ENCODE assay signal across 18 cellular contexts in genomic region chr7:26182706-26183105, GRCh38. TPM values are rescaled to one million over a fixed set of nuclear protein-coding genes. Genes with fewer than 3 reads are reported as not detected.
DNase-seq lines count a peak whose midpoint lies in the region; ATAC-seq, FAIRE-seq and TF ChIP-seq lines count a peak whose summit lies in the region.
"Had no signal": no experiment of that assay in that cellular context is flagged by ENCODE, and none has a peak within 500 bp of the region (broad histone marks: within the 10 kb centered on the region; RNA-seq: fewer than 3 reads in every experiment).

No MANE protein-coding gene starts in this region.

- TF ChIP-seq POLR2A in spleen (IDR thresholded peaks at IDR 0.05), result no peak

- no peak for FAIRE-seq in kidney (lab: Jason Lieb, UNC)

- intact Hi-C loops in activated naive CD4-positive, alpha-beta T cell treated with anti-CD3 and anti-CD28 coated beads for 36 hours (cut with micrococcal nuclease), result no loop called here
- intact Hi-C loops in spleen (cut with DNase I; ENCODE audit: low total_unique reads) (no loop called here), kidney (cut with DNase I) (no loop called here)

- H3K36me3 ChIP-seq in Karpas-422 (ENCODE audit: insufficient read depth, low read length), result no peaks in the 10 kb centered on the region
- H3K36me3 ChIP-seq in spleen, result peaks cover 0 to 36% (median 5%) of the 10 kb centered on the region in 6 donors
- H3K36me3 ChIP-seq in kidney (ENCODE audit: control insufficient read depth in 1 of 2, insufficient read depth in 2 of 2, low read length in 2 of 2), result peaks cover 4 to 9% of the 10 kb centered on the region in 2 donors

- H3K4me2 ChIP-seq in Karpas-422 (ENCODE audit: low read depth, low read length, poor library complexity, severe bottlenecking), result no peak overlapping the region

- H3K9ac ChIP-seq in Karpas-422 (ENCODE audit: low read length) (no peak overlapping the region), kidney (ENCODE audit: low read length in 2 of 2) (no peak overlapping the region)

- H3K4me3 Mint-ChIP-seq in activated naive CD4-positive, alpha-beta T cell treated with anti-CD3 and anti-CD28 coated beads for 36 hours, result no peak overlapping the region
- no peak overlapping the region for H3K4me3 Mint-ChIP-seq in activated naive CD4-positive, alpha-beta T cell treated with anti-CD3 and anti-CD28 coated beads, Interleukin-2, amount 10 ng/mL, durations not matched to agents 7 days and 5 days
- no peak overlapping the region for H3K4me3 Mint-ChIP-seq in brain
- H3K4me3 Mint-ChIP-seq: T-cell had no signal

- H3K4me1 ChIP-seq in Karpas-422 (ENCODE audit: low read length) (no peaks in the 10 kb centered on the region; the same call in 1 of the 2 replicates), spleen (peaks cover 0 to 76% (median 29%) of the 10 kb centered on the region in 6 donors), kidney (ENCODE audit: control insufficient read depth in 1 of 2, insufficient read depth in 1 of 2, low read depth in 1 of 2, low read length in 2 of 2) (no peaks in the 10 kb centered on the region)

- H3K4me3 ChIP-seq in Karpas-422 (ENCODE audit: low read length) (no peak overlapping the region), spleen (no peak overlapping the region), kidney (ENCODE audit: low read length in 2 of 2) (no peak overlapping the region)

- peak overlapping the region; percentile 30 for H3K27ac Mint-ChIP-seq in activated naive CD4-positive, alpha-beta T cell treated with anti-CD3 and anti-CD28 coated beads for 36 hours
- H3K27ac Mint-ChIP-seq in activated naive CD4-positive, alpha-beta T cell treated with anti-CD3 and anti-CD28 coated beads, Interleukin-2, amount 10 ng/mL, durations not matched to agents 7 days and 5 days, result no peak overlapping the region
- peak overlapping the region in 3 of 5 experiments; percentile 7 to 86 (median 23) for H3K27ac Mint-ChIP-seq in brain

- CTCF ChIA-PET in activated naive CD4-positive, alpha-beta T cell treated with anti-CD3 and anti-CD28 coated beads for 36 hours (lab: Charles Lee), result interaction anchor here (1.7 to 1.9 kb wide), 2 partner anchors 28 to 92 kb away, joined by 5 to 7 read pairs; no protein-coding TSS in a partner anchor
- CTCF ChIA-PET in activated naive CD4-positive, alpha-beta T cell treated with anti-CD3 and anti-CD28 coated beads, Interleukin-2, amount 10 ng/mL, durations not matched to agents 7 days and 5 days (lab: Charles Lee), result interaction anchor here (0.9 to 7.5 kb wide), 4 partner anchors 9 to 182 kb away, joined by 3 to 41 read pairs (median 4); no protein-coding TSS in a partner anchor

- peaks cover 35% of the 10 kb centered on the region for H3K36me3 Mint-ChIP-seq in activated naive CD4-positive, alpha-beta T cell treated with anti-CD3 and anti-CD28 coated beads for 36 hours (ENCODE audit: low read depth)
- H3K36me3 Mint-ChIP-seq in activated naive CD4-positive, alpha-beta T cell treated with anti-CD3 and anti-CD28 coated beads, Interleukin-2, amount 10 ng/mL, durations not matched to agents 7 days and 5 days, result peaks cover 47% of the 10 kb centered on the region
- H3K36me3 Mint-ChIP-seq in brain, result peaks cover 4% of the 10 kb centered on the region

- H3K9me3 ChIP-seq in Karpas-422 (ENCODE audit: low read length) (no peaks in the 10 kb centered on the region), spleen (no peaks in the 10 kb centered on the region), kidney (ENCODE audit: control insufficient read depth in 1 of 2, low read length in 2 of 2) (no peaks in the 10 kb centered on the region)

- no peaks in the 10 kb centered on the region for H3K79me2 ChIP-seq in Karpas-422 (ENCODE audit: low read length)

- H3K27me3 ChIP-seq in Karpas-422 (ENCODE audit: low read length) (no peaks in the 10 kb centered on the region), spleen (replicated peaks in 1 of 7) (no peaks in the 10 kb centered on the region)
- H3K27me3 ChIP-seq: brain microvascular endothelial cell had no signal

- H3K4me1 Mint-ChIP-seq in activated naive CD4-positive, alpha-beta T cell treated with anti-CD3 and anti-CD28 coated beads for 36 hours (ENCODE audit: low read depth), result peaks cover 42% of the 10 kb centered on the region
- peaks cover 34% of the 10 kb centered on the region for H3K4me1 Mint-ChIP-seq in activated naive CD4-positive, alpha-beta T cell treated with anti-CD3 and anti-CD28 coated beads, Interleukin-2, amount 10 ng/mL, durations not matched to agents 7 days and 5 days
- H3K4me1 Mint-ChIP-seq in brain, result peaks cover 27% of the 10 kb centered on the region

- H3K27ac ChIP-seq in Karpas-422 (ENCODE audit: low read length) (no peak overlapping the region), spleen (peak overlapping the region in 1 of 8 donors; percentile 18), kidney (ENCODE audit: low read depth in 2 of 2, low read length in 2 of 2) (no peak overlapping the region)
- H3K27ac ChIP-seq: brain microvascular endothelial cell, HL-60 had no signal

- H3K9me2 ChIP-seq in Karpas-422 (replicated peaks; ENCODE audit: insufficient read depth, low read length), result no peaks in the 10 kb centered on the region

- peaks cover 7% of the 10 kb centered on the region; the same call in 1 of the 2 replicates for H4K20me1 ChIP-seq in Karpas-422 (ENCODE audit: insufficient read depth, low read depth, low read length)

- no peak for DNase-seq in activated naive CD4-positive, alpha-beta T cell treated with anti-CD3 and anti-CD28 coated beads for 36 hours
- DNase-seq in activated naive CD4-positive, alpha-beta T cell treated with anti-CD3 and anti-CD28 coated beads, Interleukin-2, amount 10 ng/mL, durations not matched to agents 7 days and 5 days, result no peak
- peak; percentile 58 for DNase-seq in Karpas-422
- DNase-seq in spleen, result peak; percentile 67
- no peak for DNase-seq in kidney
- DNase-seq: brain microvascular endothelial cell, DMS153, foreskin melanocyte, NCI-H446 treated with DMSO at 0.1 percent for 48 hours, posterior cingulate gyrus, T-cell, trophoblast cell had no signal

- TF ChIP-seq CTCF in brain (conservative IDR thresholded peaks at IDR 0.05), result no peak
- TF ChIP-seq CTCF in spleen (IDR thresholded peaks at IDR 0.05 in 8 of 11, conservative IDR thresholded peaks at IDR 0.05 in 3 of 11), result no peak
- no peak for TF ChIP-seq CTCF in kidney (IDR thresholded peaks at IDR 0.05; ENCODE audit: borderline replicate concordance, extremely low read depth, insufficient read depth)

- no peak overlapping the region for H2AFZ ChIP-seq in Karpas-422 (ENCODE audit: low read length)

- no peaks in the 10 kb centered on the region for H3K27me3 Mint-ChIP-seq in activated naive CD4-positive, alpha-beta T cell treated with anti-CD3 and anti-CD28 coated beads for 36 hours (ENCODE audit: low read depth)
- no peaks in the 10 kb centered on the region for H3K27me3 Mint-ChIP-seq in activated naive CD4-positive, alpha-beta T cell treated with anti-CD3 and anti-CD28 coated beads, Interleukin-2, amount 10 ng/mL, durations not matched to agents 7 days and 5 days
- H3K27me3 Mint-ChIP-seq in brain, result peaks cover 4% of the 10 kb centered on the region
- H3K27me3 Mint-ChIP-seq: T-cell had no signal

- ATAC-seq in HG02571 (IDR thresholded peaks at IDR 0.05; ENCODE audit: unreplicated experiment), result no peak
- no peak for ATAC-seq in GM18873 (IDR thresholded peaks at IDR 0.05; ENCODE audit: low FRiP score, unreplicated experiment)
- ATAC-seq: PC-3 had no signal

- 83 to 90% (median 87%) methylated on average over 8 of the region's 8 CpGs for WGBS in spleen, 5 donors

- no peaks in the 10 kb centered on the region for H3K9me3 Mint-ChIP-seq in activated naive CD4-positive, alpha-beta T cell treated with anti-CD3 and anti-CD28 coated beads for 36 hours
- no peaks in the 10 kb centered on the region for H3K9me3 Mint-ChIP-seq in activated naive CD4-positive, alpha-beta T cell treated with anti-CD3 and anti-CD28 coated beads, Interleukin-2, amount 10 ng/mL, durations not matched to agents 7 days and 5 days
- H3K9me3 Mint-ChIP-seq in brain, result no peaks in the 10 kb centered on the region
- H3K9me3 Mint-ChIP-seq: activated T-helper 2 cell treated with anti-CD3 and anti-CD28 coated beads, Interferon-gamma antibody, Interleukin-2, Interleukin-4, amounts not matched to agents 10 μg/mL and 5 μg/mL and 100 μg/mL, durations not matched to agents 14 hours and 24 hours and 36 hours had no signal

RNA-seq across cellular contexts. Expression of gene HNRNPA2B1, which starts 17.8 kb away (rescaled TPM):
- 100 to 1,000 TPM; 925 to 950 TPM for total RNA-seq in activated naive CD4-positive, alpha-beta T cell treated with anti-CD3 and anti-CD28 coated beads for 36 hours
- 145 and 197 TPM in 2 replicates for total RNA-seq in Karpas-422 (2014; rRNA removed; shearing (Covaris generic); ENCODE audit: low replicate concordance)
- polyA plus RNA-seq in brain (ENCODE audit: insufficient read depth, low read depth, low replicate concordance), result 772 TPM
- 100 to 1,000 TPM; 267 to 549 (median 418) TPM for total RNA-seq in spleen
- polyA plus RNA-seq in spleen, result 100 to 1,000 TPM; 509 to 690 (median 538) TPM
- 433 TPM for total RNA-seq in kidney
- polyA plus RNA-seq in kidney (ENCODE audit: insufficient read depth, low read depth, low replicate concordance), result 397 TPM

RNA-seq across cellular contexts. Expression of gene CBX3, which starts 18.8 kb away (rescaled TPM):
- 100 to 1,000 TPM; 260 to 273 TPM for total RNA-seq in activated naive CD4-positive, alpha-beta T cell treated with anti-CD3 and anti-CD28 coated beads for 36 hours
- total RNA-seq in Karpas-422 (2014; rRNA removed; shearing (Covaris generic); ENCODE audit: low replicate concordance), result 111 and 168 TPM in 2 replicates
- polyA plus RNA-seq in brain (ENCODE audit: insufficient read depth, low read depth, low replicate concordance) (89.7 TPM), spleen (100 to 1,000 TPM; 125 to 146 (median 133) TPM), kidney (ENCODE audit: insufficient read depth, low read depth, low replicate concordance) (92.4 TPM)
- total RNA-seq in spleen (100 to 1,000 TPM in 3 of 7 donors, 10 to 100 TPM in 4; 87.3 to 114 (median 95.4) TPM), kidney (120 TPM)

RNA-seq across cellular contexts. Expression of gene NFE2L3, which starts 30.7 kb away (rescaled TPM):
- total RNA-seq in activated naive CD4-positive, alpha-beta T cell treated with anti-CD3 and anti-CD28 coated beads for 36 hours, result 10 to 100 TPM; 12.5 to 12.9 TPM
- not detected in 2 replicates for total RNA-seq in Karpas-422 (2014; rRNA removed; shearing (Covaris generic); ENCODE audit: low replicate concordance)
- polyA plus RNA-seq in brain (ENCODE audit: insufficient read depth, low read depth, low replicate concordance) (7.1 TPM), spleen (1 to 10 TPM; 4.9 to 6.5 (median 5.9) TPM), kidney (ENCODE audit: insufficient read depth, low read depth, low replicate concordance) (5.2 TPM)
- total RNA-seq in spleen (10 to 100 TPM in 4 of 7 donors, 1 to 10 TPM in 3; 6.2 to 12.7 (median 10.1) TPM), kidney (12.5 TPM)

Comparison
In these comparisons a context has a peak if more than half of its experiments do, and no peak if none do; other contexts are left out.
1. DNase-seq: peak in Karpas-422 (single experiment) and spleen (single experiment); none in activated naive CD4-positive, alpha-beta T cell treated with anti-CD3 and anti-CD28 coated beads for 36 hours (single experiment), activated naive CD4-positive, alpha-beta T cell treated with anti-CD3 and anti-CD28 coated beads, Interleukin-2, amount 10 ng/mL, durations not matched to agents 7 days and 5 days (single experiment) and kidney (single experiment).